Comparison of ENCODE assay signal across 11 cellular contexts in the genomic region with DNA sequence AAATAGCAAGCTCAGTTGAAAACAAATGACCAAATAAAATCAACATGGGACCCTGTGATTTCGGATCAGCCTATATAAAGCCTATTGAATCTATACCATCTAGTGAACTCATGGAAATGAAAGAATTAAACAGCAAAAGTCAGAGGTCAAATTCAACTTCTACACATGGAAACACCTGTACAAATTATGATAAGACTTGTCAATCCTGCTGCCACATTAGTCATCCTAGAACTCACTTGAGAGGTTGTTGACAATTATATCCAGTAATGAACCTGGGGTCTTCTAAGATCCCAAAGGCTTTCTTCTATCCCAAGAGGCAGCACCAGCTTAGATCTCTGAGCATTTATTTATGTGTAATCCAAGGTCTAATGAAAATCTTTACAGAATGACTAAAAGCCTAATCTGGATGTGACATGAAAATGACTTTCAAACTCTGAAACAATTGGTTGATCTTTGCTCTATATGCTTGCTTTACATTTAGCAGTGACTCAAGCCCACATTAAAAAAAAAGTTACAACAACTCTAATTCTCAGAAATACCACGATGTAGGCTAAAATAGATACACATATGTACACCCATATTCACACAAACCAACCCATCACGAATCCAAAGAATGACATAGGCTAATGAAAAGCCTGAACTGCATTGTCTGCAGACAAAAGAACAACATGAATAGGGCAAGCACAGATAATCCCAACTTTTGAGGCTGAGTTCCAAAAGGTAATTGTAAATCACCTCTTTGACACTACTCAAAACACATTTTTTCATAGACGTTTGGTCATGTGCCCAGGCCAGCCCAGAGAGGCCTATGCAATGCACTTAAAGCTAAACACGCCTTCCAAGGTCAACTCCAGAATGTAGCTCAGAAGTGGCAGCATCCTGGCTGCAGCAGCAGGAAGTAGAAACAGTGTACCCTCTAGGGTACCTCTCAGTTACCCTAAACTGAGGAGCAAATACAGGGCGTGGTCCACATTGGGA. TPM values are rescaled to one million over a fixed set of nuclear protein-coding genes. Genes with fewer than 3 reads are reported as not detected.
A peak's percentile ranks its signal among the peaks of the same experiment; 100 is the strongest.
DNase-seq lines count a peak whose midpoint lies in the region; ATAC-seq and TF ChIP-seq lines count a peak whose summit lies in the region.
"Had no signal": no experiment of that assay in that cellular context is flagged by ENCODE, and none has a peak within 500 bp of the region (broad histone marks: within the 10 kb centered on the region; RNA-seq: fewer than 3 reads in every experiment).

No MANE protein-coding gene starts in this region.

- H3K27ac ChIP-seq in KOPT-K1 (ENCODE audit: low read depth, low read length, poor library complexity, severe bottlenecking) = peak overlapping the region; percentile 65
- H3K27ac ChIP-seq: adrenal gland had no signal

- H3K27me3 Mint-ChIP-seq in activated CD4-positive, alpha-beta T cell treated with anti-CD3 and anti-CD28 coated beads for 36 hours = no peaks in the 10 kb centered on the region
- H3K27me3 Mint-ChIP-seq in activated naive CD8-positive, alpha-beta T cell = no peaks in the 10 kb centered on the region
- no peaks in the 10 kb centered on the region for H3K27me3 Mint-ChIP-seq in nephron (ENCODE audit: low read depth)

- H3K4me1 Mint-ChIP-seq in activated CD4-positive, alpha-beta T cell treated with anti-CD3 and anti-CD28 coated beads for 36 hours = peaks cover 87% of the 10 kb centered on the region
- peaks cover 82% of the 10 kb centered on the region for H3K4me1 Mint-ChIP-seq in activated naive CD8-positive, alpha-beta T cell (ENCODE audit: low read depth)
- H3K4me1 Mint-ChIP-seq in nephron = peaks cover 6% of the 10 kb centered on the region

- no peak overlapping the region for H3K4me3 Mint-ChIP-seq in activated CD4-positive, alpha-beta T cell treated with anti-CD3 and anti-CD28 coated beads for 36 hours
- H3K4me3 Mint-ChIP-seq in activated naive CD8-positive, alpha-beta T cell = peak overlapping the region; percentile 10
- no peak overlapping the region for H3K4me3 Mint-ChIP-seq in nephron

- no peak for DNase-seq in activated CD4-positive, alpha-beta T cell treated with anti-CD3 and anti-CD28 coated beads for 36 hours
- DNase-seq in activated CD4-positive, alpha-beta T cell treated with anti-CD3 and anti-CD28 coated beads for 4 hours = no peak
- DNase-seq in NOMO-1 treated with DMSO at 0.1 percent for 48 hours (lab: John Stamatoyannopoulos, UW; ENCODE audit: unreplicated experiment) = no peak
- DNase-seq in NOMO-1 (lab: John Stamatoyannopoulos, UW; ENCODE audit: unreplicated experiment in 2 of 2) = no peak
- DNase-seq: adrenal gland, NCI-H82, substantia nigra had no signal

- H3K36me3 Mint-ChIP-seq in activated CD4-positive, alpha-beta T cell treated with anti-CD3 and anti-CD28 coated beads for 36 hours (ENCODE audit: low read depth) = peaks cover 7% of the 10 kb centered on the region
- peaks cover 10% of the 10 kb centered on the region for H3K36me3 Mint-ChIP-seq in activated naive CD8-positive, alpha-beta T cell
- H3K36me3 Mint-ChIP-seq in nephron (ENCODE audit: low read depth) = no peaks in the 10 kb centered on the region

- no peaks in the 10 kb centered on the region for H3K9me3 ChIP-seq in KOPT-K1 (ENCODE audit: insufficient read depth, low read length, poor library complexity, severe bottlenecking)
- H3K9me3 ChIP-seq: adrenal gland had no signal

- POLR2A ChIA-PET in activated CD4-positive, alpha-beta T cell treated with anti-CD3 and anti-CD28 coated beads for 36 hours (lab: Charles Lee) = interaction anchor here (0.7 kb wide), 1 partner anchor 69 kb away, joined by 5 read pairs; no protein-coding TSS in a partner anchor

- H3K27ac Mint-ChIP-seq in activated CD4-positive, alpha-beta T cell treated with anti-CD3 and anti-CD28 coated beads for 36 hours = peak overlapping the region; percentile 69
- H3K27ac Mint-ChIP-seq in activated naive CD8-positive, alpha-beta T cell = peak overlapping the region; percentile 72
- H3K27ac Mint-ChIP-seq in nephron = peak overlapping the region in 2 of 3 experiments; percentile 4 to 58

- intact Hi-C loops in activated CD4-positive, alpha-beta T cell treated with anti-CD3 and anti-CD28 coated beads for 36 hours (cut with DNase I, micrococcal nuclease) = loop anchor here (1.0 to 5.0 kb wide), 5 partner anchors 10 to 100 kb away; no protein-coding TSS in a partner anchor

- CTCF ChIA-PET in activated CD4-positive, alpha-beta T cell treated with anti-CD3 and anti-CD28 coated beads for 36 hours (lab: Charles Lee) = interaction anchor here (0.6 to 1.5 kb wide), 5 partner anchors 13 to 174 kb away, joined by 3 to 4 read pairs (median 3); no protein-coding TSS in a partner anchor

- peaks cover 2% of the 10 kb centered on the region for H3K9me3 Mint-ChIP-seq in activated CD4-positive, alpha-beta T cell treated with anti-CD3 and anti-CD28 coated beads for 36 hours (ENCODE audit: low read depth)
- no peaks in the 10 kb centered on the region for H3K9me3 Mint-ChIP-seq in activated naive CD8-positive, alpha-beta T cell (ENCODE audit: low read depth)
- H3K9me3 Mint-ChIP-seq in nephron = no peaks in the 10 kb centered on the region

- no peak for TF ChIP-seq CTCF in nephron (IDR thresholded peaks at IDR 0.05; ENCODE audit: unreplicated experiment in 3 of 3)

- H3K36me3 ChIP-seq in KOPT-K1 (ENCODE audit: insufficient read depth, low read length) = no peaks in the 10 kb centered on the region
- H3K36me3 ChIP-seq: adrenal gland had no signal

- peak; percentile 81 for ATAC-seq in activated CD4-positive, alpha-beta T cell treated with anti-CD3 and anti-CD28 coated beads for 36 hours
- no peak for ATAC-seq in HG03097 (IDR thresholded peaks at IDR 0.05; ENCODE audit: low FRiP score, unreplicated experiment)

RNA-seq across cellular contexts. Expression of a gene that starts 59.0 kb away (rescaled TPM):
- total RNA-seq in activated CD4-positive, alpha-beta T cell treated with anti-CD3 and anti-CD28 coated beads for 36 hours = 10 to 100 TPM; 34.7 to 38.2 TPM
